In genomic region chr10:108783897-108784296, GRCh38 we compare ENCODE assay signal across 9 cellular contexts.
DNase-seq lines count a peak whose midpoint lies in the region; ATAC-seq, FAIRE-seq and TF ChIP-seq lines count a peak whose summit lies in the region.
"Had no signal": no experiment of that assay in that cellular context is flagged by ENCODE, and none has a peak within 500 bp of the region (broad histone marks: within the 10 kb centered on the region; RNA-seq: fewer than 3 reads in every experiment).

No MANE protein-coding gene starts in this region.

- 65 to 78% methylated on average over 1 of the region's 1 CpG for WGBS in upper lobe of left lung, 2 donors

- no peaks in the 10 kb centered on the region for H3K4me1 ChIP-seq in upper lobe of left lung

- H3K27ac Mint-ChIP-seq in T-helper 17 cell = no peak overlapping the region

- H3K36me3 ChIP-seq in upper lobe of left lung = no peaks in the 10 kb centered on the region

- no peaks in the 10 kb centered on the region for H3K36me3 Mint-ChIP-seq in T-helper 17 cell (ENCODE audit: low read depth)

- TF ChIP-seq EP300 in upper lobe of left lung (IDR thresholded peaks at IDR 0.05) = no peak

- peak in 5 of 6 experiments; percentile 13 to 65 (median 49) for TF ChIP-seq CTCF in upper lobe of left lung (IDR thresholded peaks at IDR 0.05)

- ATAC-seq in HG02870 (IDR thresholded peaks at IDR 0.05; ENCODE audit: unreplicated experiment) = peak; percentile 88
- peak in 1 of 2 donors; percentile 34 for ATAC-seq in upper lobe of left lung (ENCODE audit: low FRiP score in 2 of 2)
- ATAC-seq in T-helper 17 cell = no peak
- ATAC-seq in HG02981 (IDR thresholded peaks at IDR 0.05; ENCODE audit: unreplicated experiment) = no peak

- no peaks in the 10 kb centered on the region for H3K4me1 Mint-ChIP-seq in T-helper 17 cell

- no peak overlapping the region for H3K4me3 Mint-ChIP-seq in T-helper 17 cell

- no peak overlapping the region for H3K4me3 ChIP-seq in upper lobe of left lung

- peak; percentile 89 for FAIRE-seq in GM12892 (lab: Jason Lieb, UNC)
- FAIRE-seq: keratinocyte had no signal

- H3K27ac ChIP-seq in upper lobe of left lung = no peak overlapping the region

- DNase-seq in Ammon's horn (ENCODE audit: low spot score) = peak; percentile 14
- DNase-seq in GM12892 (ENCODE audit: insufficient read length) = peak; percentile 0
- peak; percentile 36 for DNase-seq in NCI-H82 treated with DMSO at 0.1 percent for 48 hours (lab: John Stamatoyannopoulos, UW; ENCODE audit: unreplicated experiment)
- DNase-seq in erythroblast (lab: John Stamatoyannopoulos, UW) = peak; percentile 69 to 82
- DNase-seq in upper lobe of left lung = peak in 1 of 2 donors; percentile 31
- DNase-seq in T-helper 17 cell = no peak

- H3K27me3 ChIP-seq in upper lobe of left lung = no peaks in the 10 kb centered on the region

- no peaks in the 10 kb centered on the region for H3K27me3 Mint-ChIP-seq in T-helper 17 cell

- TF ChIP-seq POLR2A in GM12892 (IDR thresholded peaks at IDR 0.05; ENCODE audit: low read depth, low read length) (no peak), erythroblast (IDR thresholded peaks at IDR 0.05; ENCODE audit: low read length) (no peak), upper lobe of left lung (IDR thresholded peaks at IDR 0.05) (no peak)

- H3K9me3 ChIP-seq in upper lobe of left lung (peaks cover 0 to 13% (median 5%) of the 10 kb centered on the region in 4 donors), T-helper 17 cell (ENCODE audit: control insufficient read depth, low read length, poor library complexity, severe bottlenecking) (no peaks in the 10 kb centered on the region)

Comparison
In these comparisons a context has a peak if more than half of its experiments do, and no peak if none do; other contexts are left out.
1. DNase-seq: peak in Ammon's horn (single experiment), GM12892 (single experiment), NCI-H82 treated with DMSO at 0.1 percent for 48 hours (single experiment) and erythroblast (2 of 2); none in T-helper 17 cell (0 of 3).